ENCODE assay signal across 8 cellular contexts in the genomic region with DNA sequence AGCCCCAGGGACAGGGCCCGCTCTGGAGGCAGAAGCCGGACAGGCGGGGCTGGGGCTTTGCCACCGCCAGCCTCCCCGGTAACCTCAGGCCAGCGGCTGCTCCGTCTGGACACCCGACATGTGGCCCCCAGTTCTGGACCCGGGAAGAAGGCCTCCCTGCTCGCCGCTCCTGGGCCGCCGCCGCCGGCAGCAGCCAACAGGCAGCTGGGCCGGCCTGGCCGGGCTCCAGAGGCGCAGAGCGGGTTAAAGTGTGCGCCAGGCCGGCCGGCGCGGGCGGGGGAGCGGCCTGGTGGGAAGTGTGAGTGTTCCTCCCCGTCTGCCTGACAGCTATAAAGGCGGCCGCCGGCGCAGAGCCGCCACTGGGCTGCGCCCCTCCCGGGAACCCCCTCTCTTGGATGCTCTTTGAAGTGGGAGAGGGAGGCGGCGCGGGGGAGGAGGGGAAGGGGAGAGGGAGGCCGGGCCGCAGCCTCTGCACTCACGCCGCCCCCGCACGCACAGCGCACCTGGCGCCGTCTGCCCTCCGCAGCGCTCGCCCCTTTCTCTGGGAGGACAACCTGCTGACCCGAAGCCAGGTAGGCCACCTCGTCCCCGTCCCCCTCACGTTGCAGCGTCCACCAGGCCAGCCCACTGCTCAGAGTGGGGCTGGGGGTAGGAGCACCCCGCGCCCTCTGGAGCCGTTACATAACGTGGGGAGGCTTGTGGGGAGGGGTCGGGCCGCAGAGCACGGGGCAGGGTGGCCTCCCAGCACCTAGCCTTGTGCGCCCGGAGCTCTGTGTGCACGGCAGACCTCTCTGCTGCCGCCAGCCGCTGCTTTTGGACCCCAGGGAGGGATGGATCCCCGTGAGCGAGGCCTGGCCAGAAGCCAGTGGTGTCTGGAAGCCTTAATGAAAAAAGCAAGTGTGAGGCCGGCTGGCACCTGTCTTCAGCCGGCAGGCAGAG. TPM values are rescaled to one million over a fixed set of nuclear protein-coding genes. Genes with fewer than 3 reads are reported as not detected.
DNase-seq lines count a peak whose midpoint lies in the region; ATAC-seq and TF ChIP-seq lines count a peak whose summit lies in the region.

TSS of gene ADAMTSL2 (plus strand) at position 359 of the 939 bp plus-strand sequence. CDS start 2,009 bp downstream, outside the sequence.

- H3K27ac ChIP-seq in GM23248 = no peak within 1 kb of the TSS
- H3K27ac ChIP-seq in body of pancreas = peak within 1 kb of the TSS in 3 of 4 donors; percentile 36 to 55 (median 52)

- H3K9ac ChIP-seq in GM23248 = no peak within 1 kb of the TSS

- no peaks in the 10 kb centered on the region for H3K9me2 ChIP-seq in GM23248 (ENCODE audit: insufficient read depth)

- H3K27me3 ChIP-seq in GM23248 (replicated peaks; ENCODE audit: insufficient read depth) = peaks cover 28% of the 10 kb centered on the region
- H3K27me3 ChIP-seq in body of pancreas = no peaks in the 10 kb centered on the region

- H3F3A ChIP-seq in GM23248 (ENCODE audit: insufficient read depth) = no peaks in the 10 kb centered on the region

- no peaks in the 10 kb centered on the region for H4K20me1 ChIP-seq in GM23248 (ENCODE audit: insufficient read depth)

- intact Hi-C loops in body of pancreas (cut with DNase I) = loop anchor here (10.0 kb wide), 1 partner anchor 470 kb away; no protein-coding TSS in a partner anchor
- intact Hi-C loops in left colon (cut with DNase I, micrococcal nuclease) = loop anchor here in 1 of 2 donors (5.0 kb wide), 1 partner anchor 193 kb away; no protein-coding TSS in a partner anchor

- in situ Hi-C loops in GM23248 (cut with MboI) = no loop called here

- H3K4me2 ChIP-seq in GM23248 (ENCODE audit: unreplicated experiment) = no peak within 1 kb of the TSS

- H3K4me1 ChIP-seq in GM23248 (ENCODE audit: insufficient read depth) (no peaks in the 10 kb centered on the region), body of pancreas (peaks cover 25% of the 10 kb centered on the region)

- no peaks in the 10 kb centered on the region for H3K79me2 ChIP-seq in GM23248 (ENCODE audit: insufficient read depth)

- H3K9me3 ChIP-seq in GM23248 (ENCODE audit: low read depth) = no peaks in the 10 kb centered on the region
- H3K9me3 ChIP-seq in body of pancreas = no peaks in the 10 kb centered on the region

- WGBS in GM23248 (ENCODE audit: low coverage in 1 of 2, low lambda C conversion rate in 2 of 2, missing lambda C conversion rate in 2 of 2), 2 experiments = 2 to 3% methylated on average over 33 to 69 of the region's 70 CpGs
- WGBS in body of pancreas, 2 donors = 0 to 6% methylated on average over 9 to 54 of the region's 70 CpGs

- no peak within 1 kb of the TSS for H2AFZ ChIP-seq in GM23248

- no peak within 1 kb of the TSS for H3K4me3 ChIP-seq in GM23248
- H3K4me3 ChIP-seq in body of pancreas = no peak within 1 kb of the TSS

- no peak for TF ChIP-seq CTCF in body of pancreas (IDR thresholded peaks at IDR 0.05)

- DNase-seq in GM23248 (peak; percentile 62), NCI-H524 treated with DMSO at 0.1 percent for 48 hours (lab: John Stamatoyannopoulos, UW) (peak; percentile 53), body of pancreas (peak; percentile 56 to 78 (median 68)), left colon (peak; percentile 42 to 59), ureter (ENCODE audit: low spot score) (no peak), GDM1 (lab: John Stamatoyannopoulos, UW) (no peak)
- DNase-seq in stimulated activated CD4-positive, alpha-beta T cell treated with anti-CD3 and anti-CD28 coated beads, Interleukin-2, amount 100 ng/mL, for 4 hours (ENCODE audit: low read depth) = peak; percentile 76

- peak; percentile 67 for ATAC-seq in body of pancreas
- peak; percentile 58 for ATAC-seq in left colon
- ATAC-seq in HG03565 (IDR thresholded peaks at IDR 0.05; ENCODE audit: unreplicated experiment) = no peak

- H3K36me3 ChIP-seq in GM23248 (ENCODE audit: low read depth) = no peaks in the 10 kb centered on the region
- H3K36me3 ChIP-seq in body of pancreas (replicated peaks in 1 of 2; ENCODE audit: insufficient read depth in 1 of 2, low read depth in 2 of 2) = no peaks in the 10 kb centered on the region

- no peak for TF ChIP-seq POLR2A in body of pancreas (IDR thresholded peaks at IDR 0.05)

RNA-seq across cellular contexts. Expression of gene ADAMTSL2, which starts in this region (rescaled TPM):
- total RNA-seq in GM23248 (2014; rRNA removed; shearing (Covaris generic)) = 0.11 TPM in 1 of 2 replicates, not detected in the other
- polyA plus RNA-seq in GM23248 (2016; fragmentation: Nextera tagmentation; extraction: Ambion mirVana) = not detected in 2 replicates
- total RNA-seq in body of pancreas (10 to 100 TPM in 1 of 2 donors, 1 to 10 TPM in 1; 4.2 to 21.8 TPM), left colon (1 to 10 TPM; 1.2 to 1.3 TPM), ureter (8.8 TPM)

Comparison
In these comparisons a context has a peak if more than half of its experiments do, and no peak if none do; other contexts are left out.
1. Peak in DNase-seq in GM23248; RNA of the gene not detected or under 1 TPM.
2. DNase-seq: peak in NCI-H524 treated with DMSO at 0.1 percent for 48 hours (single experiment), body of pancreas (4 of 4), left colon (2 of 2) and stimulated activated CD4-positive, alpha-beta T cell treated with anti-CD3 and anti-CD28 coated beads, Interleukin-2, amount 100 ng/mL, for 4 hours (single experiment); none in ureter (single experiment) and GDM1 (single experiment).